In genomic region chr2:150230004-150230403, GRCh38 we compare ENCODE assay signal across 27 cellular contexts.
"Had no signal": no experiment of that assay in that cellular context is flagged by ENCODE, and none has a peak within 500 bp of the region (broad histone marks: within the 10 kb centered on the region; RNA-seq: fewer than 3 reads in every experiment).

No MANE protein-coding gene starts in this region.

- ATAC-seq: heart right ventricle; left ventricle myocardium superior; lower lobe of right lung; natural killer cell; stimulated activated naive B cell treated with anti-CD40 and anti-IgM and Interleukin-4, amounts not matched to agents 10 μg/mL and 1 μg/mL and 100 μg/mL, for 72 hours; upper lobe of right lung had no signal

- H3K9me3 Mint-ChIP-seq: stimulated activated naive CD8-positive, alpha-beta T cell treated with anti-CD3 and anti-CD28 coated beads, Interleukin-15, Interleukin-2, amounts not matched to agents 100 ng/mL and 50 ng/mL, for 24 hours had no signal

- H3K4me1 Mint-ChIP-seq: natural killer cell; stimulated activated naive B cell treated with anti-CD40 and anti-IgM and Interleukin-4, amounts not matched to agents 10 μg/mL and 1 μg/mL and 100 μg/mL, for 72 hours had no signal

- H3K27me3 Mint-ChIP-seq: stimulated activated naive B cell treated with anti-CD40 and anti-IgM and Interleukin-4, amounts not matched to agents 10 μg/mL and 1 μg/mL and 100 μg/mL, for 72 hours; stimulated activated naive CD8-positive, alpha-beta T cell treated with anti-CD3 and anti-CD28 coated beads, Interleukin-15, Interleukin-2, amounts not matched to agents 100 ng/mL and 50 ng/mL, for 24 hours had no signal

- DNase-seq: colonic mucosa; dermis blood vessel endothelial cell; effector memory CD4-positive, alpha-beta T cell; erythroblast; esophagus squamous epithelium; foreskin melanocyte; glutamatergic neuron; heart right ventricle; hippocampal formation; islet precursor cell; kidney glomerular epithelial cell; left ventricle myocardium superior; lower lobe of right lung; natural killer cell; occipital lobe; ovary; posterior cingulate gyrus; right lobe of liver; small intestine; stimulated activated CD4-positive, alpha-beta T cell treated with anti-CD3 and anti-CD28 coated beads, Interleukin-15, amount 100 ng/mL, for 24 hours; stimulated activated CD4-positive, alpha-beta T cell treated with anti-CD3 and anti-CD28 coated beads, Interleukin-2, amount 100 ng/mL, for 48 hours; stimulated activated naive B cell treated with anti-CD40 and anti-IgM and Interleukin-4, amounts not matched to agents 10 μg/mL and 1 μg/mL and 100 μg/mL, for 72 hours; upper lobe of right lung; uterus had no signal

- H3K27ac Mint-ChIP-seq: natural killer cell; stimulated activated naive B cell treated with anti-CD40 and anti-IgM and Interleukin-4, amounts not matched to agents 10 μg/mL and 1 μg/mL and 100 μg/mL, for 72 hours; stimulated activated naive CD8-positive, alpha-beta T cell treated with anti-CD3 and anti-CD28 coated beads, Interleukin-15, Interleukin-2, amounts not matched to agents 100 ng/mL and 50 ng/mL, for 24 hours had no signal

- H3K4me3 ChIP-seq: colonic mucosa, esophagus squamous epithelium, heart right ventricle, lower lobe of right lung, ovary, right lobe of liver, thoracic aorta, tibial nerve, upper lobe of right lung, uterus had no signal

- H3K36me3 Mint-ChIP-seq: natural killer cell; stimulated activated naive B cell treated with anti-CD40 and anti-IgM and Interleukin-4, amounts not matched to agents 10 μg/mL and 1 μg/mL and 100 μg/mL, for 72 hours had no signal

- H3K4me3 Mint-ChIP-seq: natural killer cell; stimulated activated naive B cell treated with anti-CD40 and anti-IgM and Interleukin-4, amounts not matched to agents 10 μg/mL and 1 μg/mL and 100 μg/mL, for 72 hours; stimulated activated naive CD8-positive, alpha-beta T cell treated with anti-CD3 and anti-CD28 coated beads, Interleukin-15, Interleukin-2, amounts not matched to agents 100 ng/mL and 50 ng/mL, for 24 hours had no signal
